In the genomic region with DNA sequence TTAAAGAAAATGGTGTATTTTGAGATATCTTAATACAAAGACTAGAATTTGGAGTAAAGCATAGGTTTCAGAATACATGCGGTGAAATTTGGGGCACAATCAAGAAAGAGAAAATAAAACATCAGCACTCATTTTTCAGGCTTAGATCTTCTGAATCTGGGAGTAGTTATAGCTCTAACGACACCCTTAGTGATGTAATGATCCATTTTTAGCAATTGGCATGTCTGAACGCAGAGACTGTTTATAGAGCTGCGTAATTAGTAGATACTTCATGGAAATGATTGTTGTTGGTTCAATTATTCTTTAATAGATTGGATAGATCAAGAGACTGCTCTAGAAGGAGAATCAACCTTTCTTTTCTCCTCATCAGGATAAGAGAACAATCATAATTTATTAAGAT, we compare ENCODE assay signal across 21 cellular contexts.
"Had no signal": no experiment of that assay in that cellular context is flagged by ENCODE, and none has a peak within 500 bp of the region (broad histone marks: within the 10 kb centered on the region; RNA-seq: fewer than 3 reads in every experiment).

No MANE protein-coding gene starts in this region.

- H3K4me3 ChIP-seq: dorsolateral prefrontal cortex, esophagus muscularis mucosa, heart left ventricle, mucosa of descending colon, ovary, testis, tibial nerve, upper lobe of right lung, vagina had no signal

- H3K36me3 ChIP-seq: esophagus muscularis mucosa, heart left ventricle, ovary, tibial nerve, upper lobe of right lung, vagina had no signal

- H3K4me1 Mint-ChIP-seq: neural crest cell had no signal

- H3K4me3 Mint-ChIP-seq: naive thymus-derived CD8-positive, alpha-beta T cell; neural crest cell; stimulated activated effector memory CD8-positive, alpha-beta T cell treated with anti-CD3 and anti-CD28 coated beads, Interleukin-12 subunit alpha, Interleukin-12 subunit beta, amount 100 ng/mL, for 72 hours; stimulated activated naive CD8-positive, alpha-beta T cell treated with anti-CD3 and anti-CD28 coated beads, Interleukin-15, Interleukin-2, amounts not matched to agents 100 ng/mL and 50 ng/mL, for 24 hours had no signal

- DNase-seq: cortex of kidney; dorsolateral prefrontal cortex; effector CD8-positive, alpha-beta T cell; heart left ventricle; hippocampal formation; mammary epithelial cell; mucosa of descending colon; naive thymus-derived CD8-positive, alpha-beta T cell; ovary; right cardiac atrium; stimulated activated CD4-positive, alpha-beta T cell treated with anti-CD3 and anti-CD28 coated beads, Interleukin-4, amount 100 ng/mL, for 1 hour; stimulated activated CD8-positive, alpha-beta memory T cell treated with anti-CD3 and anti-CD28 coated beads, Interleukin-4, amount 100 ng/mL, for 48 hours; testis; upper lobe of right lung had no signal

- H3K27me3 Mint-ChIP-seq: naive thymus-derived CD8-positive, alpha-beta T cell; stimulated activated naive CD8-positive, alpha-beta T cell treated with anti-CD3 and anti-CD28 coated beads, Interleukin-15, Interleukin-2, amounts not matched to agents 100 ng/mL and 50 ng/mL, for 24 hours had no signal

- H3K27ac Mint-ChIP-seq: naive thymus-derived CD8-positive, alpha-beta T cell; stimulated activated effector memory CD8-positive, alpha-beta T cell treated with anti-CD3 and anti-CD28 coated beads, Interleukin-12 subunit alpha, Interleukin-12 subunit beta, amount 100 ng/mL, for 72 hours; stimulated activated naive CD8-positive, alpha-beta T cell treated with anti-CD3 and anti-CD28 coated beads, Interleukin-15, Interleukin-2, amounts not matched to agents 100 ng/mL and 50 ng/mL, for 24 hours had no signal

- H3K27me3 ChIP-seq: esophagus muscularis mucosa, heart left ventricle, ovary, testis, tibial nerve, upper lobe of right lung, vagina had no signal

- H3K27ac ChIP-seq: dorsolateral prefrontal cortex, epithelial cell of prostate, esophagus muscularis mucosa, heart left ventricle, ovary, testis, tibial nerve, upper lobe of right lung, vagina had no signal

- H3K9me3 Mint-ChIP-seq: stimulated activated naive CD8-positive, alpha-beta T cell treated with anti-CD3 and anti-CD28 coated beads, Interleukin-15, Interleukin-2, amounts not matched to agents 100 ng/mL and 50 ng/mL, for 24 hours had no signal

- H3K36me3 Mint-ChIP-seq: naive thymus-derived CD8-positive, alpha-beta T cell; stimulated activated effector memory CD8-positive, alpha-beta T cell treated with anti-CD3 and anti-CD28 coated beads, Interleukin-12 subunit alpha, Interleukin-12 subunit beta, amount 100 ng/mL, for 72 hours had no signal

- H3K4me1 ChIP-seq: esophagus muscularis mucosa, testis, tibial nerve, upper lobe of right lung had no signal

- H3K9me3 ChIP-seq: ovary, testis, upper lobe of right lung, vagina had no signal
